ENCODE assay signal across 12 cellular contexts in genomic region chr5:131279209-131279608, GRCh38. TPM values are rescaled to one million over a fixed set of nuclear protein-coding genes. Genes with fewer than 3 reads are reported as not detected.
A peak's percentile ranks its signal among the peaks of the same experiment; 100 is the strongest.
DNase-seq lines count a peak whose midpoint lies in the region; ATAC-seq and TF ChIP-seq lines count a peak whose summit lies in the region.
"Had no signal": no experiment of that assay in that cellular context is flagged by ENCODE, and none has a peak within 500 bp of the region (broad histone marks: within the 10 kb centered on the region; RNA-seq: fewer than 3 reads in every experiment).

No MANE protein-coding gene starts in this region.

- TF ChIP-seq EP300 in transverse colon (IDR thresholded peaks at IDR 0.05; ENCODE audit: low read depth) (no peak), sigmoid colon (IDR thresholded peaks at IDR 0.05) (no peak)

- peaks cover 20% of the 10 kb centered on the region for H3K36me3 Mint-ChIP-seq in stimulated activated naive CD8-positive, alpha-beta T cell treated with anti-CD3 and anti-CD28 coated beads, Interleukin-15, Interleukin-2, amounts not matched to agents 100 ng/mL and 50 ng/mL, for 24 hours (ENCODE audit: low read depth)
- H3K36me3 Mint-ChIP-seq in activated naive CD8-positive, alpha-beta T cell: peaks cover 7% of the 10 kb centered on the region

- no peak for DNase-seq in stimulated activated naive CD8-positive, alpha-beta T cell treated with anti-CD3 and anti-CD28 coated beads, Interleukin-15, Interleukin-2, amounts not matched to agents 100 U/mL and 50 U/mL, for 24 hours
- DNase-seq in transverse colon (no peak), heart right ventricle (no peak), sigmoid colon (no peak)
- DNase-seq: left lung, right cardiac atrium had no signal

- intact Hi-C loops in transverse colon (cut with DNase I; ENCODE audit: low total_unique reads) (no loop called here), heart right ventricle (cut with DNase I) (loop anchor here in 2 of 10 donors (10.0 kb wide), 2 partner anchors 96 to 126 kb away; no protein-coding TSS in a partner anchor), sigmoid colon (cut with DNase I) (no loop called here)

- 64 to 65% methylated on average over 1 of the region's 1 CpG for WGBS in transverse colon (ENCODE audit: low coverage in 1 of 2), 2 donors
- WGBS in heart right ventricle, 2 donors: 91 to 97% methylated on average over 1 of the region's 1 CpG
- WGBS in sigmoid colon, 2 donors: 49 to 51% methylated on average over 1 of the region's 1 CpG

- no peaks in the 10 kb centered on the region for H3K27me3 Mint-ChIP-seq in stimulated activated naive CD8-positive, alpha-beta T cell treated with anti-CD3 and anti-CD28 coated beads, Interleukin-15, Interleukin-2, amounts not matched to agents 100 ng/mL and 50 ng/mL, for 24 hours
- no peaks in the 10 kb centered on the region for H3K27me3 Mint-ChIP-seq in activated naive CD8-positive, alpha-beta T cell

- H3K36me3 ChIP-seq in transverse colon (no peaks in the 10 kb centered on the region), heart right ventricle (peaks cover 0 to 1% (median 0%) of the 10 kb centered on the region in 9 donors), sigmoid colon (no peaks in the 10 kb centered on the region)
- H3K36me3 ChIP-seq: left lung had no signal

- H3K4me1 ChIP-seq in transverse colon: peaks cover 3 to 93% (median 49%) of the 10 kb centered on the region in 4 donors
- H3K4me1 ChIP-seq in heart right ventricle: peaks cover 0 to 80% (median 6%) of the 10 kb centered on the region in 9 donors
- H3K4me1 ChIP-seq in sigmoid colon: peaks cover 0 to 32% (median 20%) of the 10 kb centered on the region in 4 donors

- H3K9me3 Mint-ChIP-seq in stimulated activated naive CD8-positive, alpha-beta T cell treated with anti-CD3 and anti-CD28 coated beads, Interleukin-15, Interleukin-2, amounts not matched to agents 100 ng/mL and 50 ng/mL, for 24 hours: no peaks in the 10 kb centered on the region
- H3K9me3 Mint-ChIP-seq in activated naive CD8-positive, alpha-beta T cell (ENCODE audit: low read depth): no peaks in the 10 kb centered on the region

- ATAC-seq in stimulated activated naive CD8-positive, alpha-beta T cell treated with anti-CD3 and anti-CD28 coated beads, Interleukin-15, Interleukin-2, amounts not matched to agents 100 U/mL and 50 U/mL, for 24 hours: no peak
- ATAC-seq in HG03108 (IDR thresholded peaks at IDR 0.05; ENCODE audit: unreplicated experiment) (peak; percentile 23), heart right ventricle (no peak), HG03025 (IDR thresholded peaks at IDR 0.05; ENCODE audit: low FRiP score, unreplicated experiment) (no peak)
- ATAC-seq: left lung, right cardiac atrium had no signal

- H3K4me1 Mint-ChIP-seq in stimulated activated naive CD8-positive, alpha-beta T cell treated with anti-CD3 and anti-CD28 coated beads, Interleukin-15, Interleukin-2, amounts not matched to agents 100 ng/mL and 50 ng/mL, for 24 hours (ENCODE audit: low read depth): peaks cover 98% of the 10 kb centered on the region
- H3K4me1 Mint-ChIP-seq in activated naive CD8-positive, alpha-beta T cell (ENCODE audit: low read depth): peaks cover 92% of the 10 kb centered on the region

- H3K4me3 Mint-ChIP-seq in stimulated activated naive CD8-positive, alpha-beta T cell treated with anti-CD3 and anti-CD28 coated beads, Interleukin-15, Interleukin-2, amounts not matched to agents 100 ng/mL and 50 ng/mL, for 24 hours: peak overlapping the region; percentile 80
- peak overlapping the region; percentile 84 for H3K4me3 Mint-ChIP-seq in activated naive CD8-positive, alpha-beta T cell

- TF ChIP-seq CTCF in transverse colon (IDR thresholded peaks at IDR 0.05) (no peak), heart right ventricle (IDR thresholded peaks at IDR 0.05) (no peak), sigmoid colon (IDR thresholded peaks at IDR 0.05) (no peak)

- in situ Hi-C loops in transverse colon (cut with MboI; ENCODE audit: low pct_ligation_motif_present in 1 of 4, low pct_unique_long_range_greater_than_20kb in 1 of 4, low sequenced_read_pairs in 3 of 4): loop anchor here in 2 of 4 donors (10.0 kb wide), 1 partner anchor 114 kb away; the partner anchor contains the start of gene HINT1 (in 2 of the 2)

- H3K4me3 ChIP-seq in transverse colon (no peak overlapping the region), heart right ventricle (no peak overlapping the region), sigmoid colon (no peak overlapping the region)
- H3K4me3 ChIP-seq: BLaER1 treated with 17β-estradiol and CSF1 and Interleukin-3, amounts not matched to agents 10 nM and 100 nM; left lung had no signal

- H3K27ac ChIP-seq in transverse colon: peak overlapping the region; percentile 78 to 86 (median 86)
- H3K27ac ChIP-seq in heart right ventricle: peak overlapping the region in 1 of 10 donors; percentile 80
- no peak overlapping the region for H3K27ac ChIP-seq in sigmoid colon
- H3K27ac ChIP-seq: left lung, VCaP had no signal

- TF ChIP-seq POLR2A in transverse colon (IDR thresholded peaks at IDR 0.05) (no peak), sigmoid colon (IDR thresholded peaks at IDR 0.05) (no peak)

- H3K9me3 ChIP-seq in transverse colon (no peaks in the 10 kb centered on the region), heart right ventricle (no peaks in the 10 kb centered on the region), sigmoid colon (no peaks in the 10 kb centered on the region)
- H3K9me3 ChIP-seq: left lung had no signal

- H3K27me3 ChIP-seq in transverse colon (no peaks in the 10 kb centered on the region), heart right ventricle (no peaks in the 10 kb centered on the region), sigmoid colon (no peaks in the 10 kb centered on the region)
- H3K27me3 ChIP-seq: BLaER1 treated with 17β-estradiol and CSF1 and Interleukin-3, amounts not matched to agents 10 nM and 100 nM; left lung had no signal

- peak overlapping the region; percentile 92 for H3K27ac Mint-ChIP-seq in stimulated activated naive CD8-positive, alpha-beta T cell treated with anti-CD3 and anti-CD28 coated beads, Interleukin-15, Interleukin-2, amounts not matched to agents 100 ng/mL and 50 ng/mL, for 24 hours
- H3K27ac Mint-ChIP-seq in activated naive CD8-positive, alpha-beta T cell: peak overlapping the region; percentile 95

RNA-seq across cellular contexts. Expression of gene CDC42SE2, which starts 15.4 kb away (rescaled TPM):
- total RNA-seq in transverse colon (100 to 1,000 TPM in 2 of 4 donors, 10 to 100 TPM in 2; 71.8 to 118 (median 91.8) TPM), heart right ventricle (10 to 100 TPM in 9 of 10 donors, 1 to 10 TPM in 1; 9.3 to 25.8 (median 11.4) TPM), sigmoid colon (10 to 100 TPM; 24.1 to 33.2 (median 28.6) TPM)
- polyA plus RNA-seq in heart right ventricle (1 to 10 TPM; 5.4 to 7.8 TPM), sigmoid colon (100 to 1,000 TPM in 1 of 3 donors, 10 to 100 TPM in 2; 67.1 to 109 (median 74.5) TPM)

Comparison
In these comparisons a context has a peak if more than half of its experiments do, and no peak if none do; other contexts are left out.
1. H3K27ac ChIP-seq: peak in transverse colon (4 of 4); none in sigmoid colon (0 of 4).